In the genomic region with DNA sequence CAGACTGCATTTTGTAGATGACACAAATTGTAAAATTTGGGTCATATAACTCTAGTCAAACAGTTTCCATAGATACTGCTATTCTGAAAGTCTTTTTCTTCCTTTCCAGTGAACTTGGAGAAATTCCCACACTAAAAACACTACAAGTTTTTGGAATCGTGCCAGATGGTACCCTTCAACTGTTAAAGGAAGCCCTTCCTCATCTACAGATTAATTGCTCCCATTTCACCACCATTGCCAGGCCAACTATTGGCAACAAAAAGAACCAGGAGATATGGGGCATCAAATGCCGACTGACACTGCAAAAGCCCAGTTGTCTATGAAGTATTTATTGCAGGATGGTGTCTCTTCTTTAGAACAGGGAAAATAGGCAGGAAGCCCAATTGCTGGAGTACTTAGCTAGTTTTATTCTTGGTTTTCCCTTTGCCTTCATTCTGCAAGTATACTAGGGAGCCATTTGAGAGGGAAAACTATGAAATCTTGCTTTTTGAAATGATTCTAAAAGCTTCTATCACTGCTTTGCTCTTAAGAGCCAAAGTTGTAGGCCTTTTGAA, we compare ENCODE assay signal across 26 cellular contexts.
DNase-seq lines count a peak whose midpoint lies in the region; ATAC-seq, FAIRE-seq and TF ChIP-seq lines count a peak whose summit lies in the region.
"Had no signal": no experiment of that assay in that cellular context is flagged by ENCODE, and none has a peak within 500 bp of the region (broad histone marks: within the 10 kb centered on the region; RNA-seq: fewer than 3 reads in every experiment).

No MANE protein-coding gene starts in this region.

- TF ChIP-seq CTCF in VCaP (conservative IDR thresholded peaks at IDR 0.05) = no peak

- H3K4me1 Mint-ChIP-seq in effector memory CD8-positive, alpha-beta T cell (ENCODE audit: low read depth in 2 of 2) = peaks cover 0 to 6% of the 10 kb centered on the region in 2 donors
- no peaks in the 10 kb centered on the region for H3K4me1 Mint-ChIP-seq in memory B cell
- H3K4me1 Mint-ChIP-seq: GM23338 had no signal

- DNase-seq in H54 (ENCODE audit: insufficient read length, low spot score) = no peak
- DNase-seq in effector memory CD8-positive, alpha-beta T cell = no peak
- DNase-seq in memory B cell (ENCODE audit: low spot score in 2 of 2) = no peak
- no peak for DNase-seq in NCI-H2171 treated with DMSO at 0.1 percent for 48 hours (lab: John Stamatoyannopoulos, UW)
- no peak for DNase-seq in HCEC 1CT
- no peak for DNase-seq in NCI-H1930 (lab: John Stamatoyannopoulos, UW)
- no peak for DNase-seq in NCI-H526 treated with DMSO at 0.1 percent for 48 hours (lab: John Stamatoyannopoulos, UW)
- DNase-seq: AML-193; CD8-positive, alpha-beta T cell; DND-41; Karpas-422; MV-4-11; NCI-H1105 treated with DMSO at 0.1 percent for 48 hours; NCI-H1694; NCI-H2081 treated with DMSO at 0.1 percent for 48 hours; NCI-H2227 treated with DMSO at 0.1 percent for 48 hours; NCI-H510A; NCI-H748 treated with DMSO at 0.1 percent for 48 hours; SIG-M5; SK-N-SH had no signal

- no peak for ATAC-seq in effector memory CD8-positive, alpha-beta T cell (replicated peaks)
- no peak for ATAC-seq in memory B cell (ENCODE audit: low read depth)
- ATAC-seq: CD8-positive, alpha-beta T cell; GM12878; GM23338; HCT116 had no signal

- no peaks in the 10 kb centered on the region for H3K27me3 Mint-ChIP-seq in effector memory CD8-positive, alpha-beta T cell
- H3K27me3 Mint-ChIP-seq in memory B cell = no peaks in the 10 kb centered on the region
- H3K27me3 Mint-ChIP-seq: IgD-negative memory B cell had no signal

- H3K36me3 Mint-ChIP-seq in effector memory CD8-positive, alpha-beta T cell (ENCODE audit: insufficient read depth) = peaks cover 27% of the 10 kb centered on the region
- peaks cover 44% of the 10 kb centered on the region for H3K36me3 Mint-ChIP-seq in memory B cell

- H3K9me3 Mint-ChIP-seq in effector memory CD8-positive, alpha-beta T cell = no peaks in the 10 kb centered on the region
- no peaks in the 10 kb centered on the region for H3K9me3 Mint-ChIP-seq in memory B cell
- H3K9me3 Mint-ChIP-seq: CD8-positive, alpha-beta T cell; IgD-negative memory B cell had no signal

- H3K27ac Mint-ChIP-seq in effector memory CD8-positive, alpha-beta T cell = peak overlapping the region; percentile 9 to 66
- peak overlapping the region; percentile 45 for H3K27ac Mint-ChIP-seq in memory B cell
- H3K27ac Mint-ChIP-seq: CD8-positive, alpha-beta T cell; GM23338 had no signal

- FAIRE-seq in H54 (lab: Jason Lieb, UNC) = peak; percentile 27
- FAIRE-seq: GM12878 had no signal

- peak overlapping the region; percentile 79 for H3K27ac ChIP-seq in VCaP
- H3K27ac ChIP-seq: RWPE1 had no signal

- no peak for TF ChIP-seq POLR2A in H54 (IDR thresholded peaks at IDR 0.05; ENCODE audit: low read depth, low read length)

- H3K4me3 Mint-ChIP-seq in effector memory CD8-positive, alpha-beta T cell = no peak overlapping the region
- H3K4me3 Mint-ChIP-seq in memory B cell = no peak overlapping the region
- H3K4me3 Mint-ChIP-seq: CD8-positive, alpha-beta T cell; GM23338; IgD-negative memory B cell had no signal
